In genomic region chr7:45683556-45684148, GRCh38 we compare ENCODE assay signal across 18 cellular contexts.
DNase-seq lines count a peak whose midpoint lies in the region; ATAC-seq and TF ChIP-seq lines count a peak whose summit lies in the region.
"Had no signal": no experiment of that assay in that cellular context is flagged by ENCODE, and none has a peak within 500 bp of the region (broad histone marks: within the 10 kb centered on the region; RNA-seq: fewer than 3 reads in every experiment).

No MANE protein-coding gene starts in this region.

- peaks cover 6% of the 10 kb centered on the region for H3K36me3 Mint-ChIP-seq in neural crest cell (ENCODE audit: low read depth)
- H3K36me3 Mint-ChIP-seq: CD14-positive monocyte had no signal

- H3K9me3 ChIP-seq in right atrium auricular region (no peaks in the 10 kb centered on the region), heart right ventricle (no peaks in the 10 kb centered on the region), vagina (no peaks in the 10 kb centered on the region)

- no peaks in the 10 kb centered on the region for H3K9me3 Mint-ChIP-seq in neural crest cell

- DNase-seq in right atrium auricular region (ENCODE audit: low spot score) (peak; percentile 42), heart right ventricle (no peak), coronary artery (ENCODE audit: low spot score) (peak; percentile 29), neural crest cell (ENCODE audit: low read depth, low spot score) (no peak), vagina (ENCODE audit: extremely low spot score in 2 of 2) (peak; percentile 72 to 92), germinal center (ENCODE audit: low spot score) (no peak)
- DNase-seq: AML-193, DMS153, KBM-7, NCI-H146, NCI-H2227 treated with DMSO at 0.1 percent for 48 hours, NCI-H524, PC-9 had no signal

- H3K4me1 ChIP-seq in right atrium auricular region = no peaks in the 10 kb centered on the region
- H3K4me1 ChIP-seq in heart right ventricle = peaks cover 0 to 25% (median 12%) of the 10 kb centered on the region in 9 donors
- H3K4me1 ChIP-seq in vagina = no peaks in the 10 kb centered on the region

- no peak for TF ChIP-seq POLR2A in vagina (IDR thresholded peaks at IDR 0.05)

- intact Hi-C loops in heart right ventricle (cut with DNase I) = no loop called here
- intact Hi-C loops in vagina (cut with DNase I) = no loop called here

- ATAC-seq in heart right ventricle (no peak), HG03378 (IDR thresholded peaks at IDR 0.05; ENCODE audit: unreplicated experiment) (no peak), SK-N-SH treated with all-trans-retinoic acid at 6 μM for 48 hours (no peak)
- ATAC-seq: HCT116 had no signal

- TF ChIP-seq CTCF in right atrium auricular region (IDR thresholded peaks at IDR 0.05) = no peak
- no peak for TF ChIP-seq CTCF in heart right ventricle (IDR thresholded peaks at IDR 0.05)
- TF ChIP-seq CTCF in coronary artery (IDR thresholded peaks at IDR 0.05) = no peak
- no peak for TF ChIP-seq CTCF in neural crest cell (conservative IDR thresholded peaks at IDR 0.05)
- TF ChIP-seq CTCF in vagina (IDR thresholded peaks at IDR 0.05) = no peak

- H3K27ac Mint-ChIP-seq in neural crest cell (ENCODE audit: unreplicated experiment) = peak overlapping the region; percentile 97
- H3K27ac Mint-ChIP-seq: CD14-positive monocyte had no signal

- H3K27me3 ChIP-seq in right atrium auricular region (no peaks in the 10 kb centered on the region), heart right ventricle (no peaks in the 10 kb centered on the region), vagina (no peaks in the 10 kb centered on the region)

- no peaks in the 10 kb centered on the region for H3K27me3 Mint-ChIP-seq in neural crest cell (ENCODE audit: low read depth)

- no peak overlapping the region for H3K4me3 ChIP-seq in right atrium auricular region
- no peak overlapping the region for H3K4me3 ChIP-seq in heart right ventricle
- no peak overlapping the region for H3K4me3 ChIP-seq in coronary artery
- no peak overlapping the region for H3K4me3 ChIP-seq in vagina
- H3K4me3 ChIP-seq: GM23248, PC-9 had no signal

- no peak overlapping the region for H3K27ac ChIP-seq in right atrium auricular region
- H3K27ac ChIP-seq in heart right ventricle = no peak overlapping the region
- H3K27ac ChIP-seq in coronary artery = no peak overlapping the region
- H3K27ac ChIP-seq in vagina = no peak overlapping the region
- H3K27ac ChIP-seq: GM23248, PC-9 had no signal

- H3K36me3 ChIP-seq in right atrium auricular region (no peaks in the 10 kb centered on the region), heart right ventricle (peaks cover 0 to 21% (median 0%) of the 10 kb centered on the region in 9 donors), vagina (no peaks in the 10 kb centered on the region)

- H3K4me3 Mint-ChIP-seq in neural crest cell = no peak overlapping the region
- H3K4me3 Mint-ChIP-seq: CD14-positive monocyte had no signal

- peaks cover 25% of the 10 kb centered on the region for H3K4me1 Mint-ChIP-seq in neural crest cell
- H3K4me1 Mint-ChIP-seq: CD14-positive monocyte had no signal

- 97 to 99% methylated on average over 13 of the region's 13 CpGs for WGBS in heart right ventricle, 2 donors

TF ChIP-seq in SK-N-SH treated with all-trans-retinoic acid at 6 μM for 48 hours, 23 proteins besides CTCF, POLR2A, EP300 and RAD21:
- TF ChIP-seq, protein P1, sequence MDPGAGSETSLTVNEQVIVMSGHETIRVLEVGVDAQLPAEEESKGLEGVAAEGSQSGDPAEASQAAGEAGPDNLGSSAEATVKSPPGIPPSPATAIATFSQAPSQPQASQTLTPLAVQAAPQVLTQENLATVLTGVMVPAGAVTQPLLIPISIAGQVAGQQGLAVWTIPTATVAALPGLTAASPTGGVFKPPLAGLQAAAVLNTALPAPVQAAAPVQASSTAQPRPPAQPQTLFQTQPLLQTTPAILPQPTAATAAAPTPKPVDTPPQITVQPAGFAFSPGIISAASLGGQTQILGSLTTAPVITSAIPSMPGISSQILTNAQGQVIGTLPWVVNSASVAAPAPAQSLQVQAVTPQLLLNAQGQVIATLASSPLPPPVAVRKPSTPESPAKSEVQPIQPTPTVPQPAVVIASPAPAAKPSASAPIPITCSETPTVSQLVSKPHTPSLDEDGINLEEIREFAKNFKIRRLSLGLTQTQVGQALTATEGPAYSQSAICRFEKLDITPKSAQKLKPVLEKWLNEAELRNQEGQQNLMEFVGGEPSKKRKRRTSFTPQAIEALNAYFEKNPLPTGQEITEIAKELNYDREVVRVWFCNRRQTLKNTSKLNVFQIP (CRISPR knock-in tag; IDR thresholded peaks at IDR 0.05; ENCODE audit: borderline replicate concordance, low read depth) = no peak
- no peak for TF ChIP-seq TCF4 (CRISPR knock-in tag; IDR thresholded peaks at IDR 0.05; ENCODE audit: borderline replicate concordance)
- TF ChIP-seq, protein P2, sequence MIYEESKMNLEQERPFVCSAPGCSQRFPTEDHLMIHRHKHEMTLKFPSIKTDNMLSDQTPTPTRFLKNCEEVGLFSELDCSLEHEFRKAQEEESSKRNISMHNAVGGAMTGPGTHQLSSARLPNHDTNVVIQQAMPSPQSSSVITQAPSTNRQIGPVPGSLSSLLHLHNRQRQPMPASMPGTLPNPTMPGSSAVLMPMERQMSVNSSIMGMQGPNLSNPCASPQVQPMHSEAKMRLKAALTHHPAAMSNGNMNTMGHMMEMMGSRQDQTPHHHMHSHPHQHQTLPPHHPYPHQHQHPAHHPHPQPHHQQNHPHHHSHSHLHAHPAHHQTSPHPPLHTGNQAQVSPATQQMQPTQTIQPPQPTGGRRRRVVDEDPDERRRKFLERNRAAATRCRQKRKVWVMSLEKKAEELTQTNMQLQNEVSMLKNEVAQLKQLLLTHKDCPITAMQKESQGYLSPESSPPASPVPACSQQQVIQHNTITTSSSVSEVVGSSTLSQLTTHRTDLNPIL (CRISPR knock-in tag; IDR thresholded peaks at IDR 0.05; ENCODE audit: low read depth) = no peak
- TF ChIP-seq OSR1 (CRISPR knock-in tag; IDR thresholded peaks at IDR 0.05) = no peak
- TF ChIP-seq RARB (CRISPR knock-in tag; IDR thresholded peaks at IDR 0.05) = no peak
- no peak for TF ChIP-seq ARNTL (CRISPR knock-in tag; IDR thresholded peaks at IDR 0.05; ENCODE audit: borderline replicate concordance, low read depth)
- TF ChIP-seq, protein P3, sequence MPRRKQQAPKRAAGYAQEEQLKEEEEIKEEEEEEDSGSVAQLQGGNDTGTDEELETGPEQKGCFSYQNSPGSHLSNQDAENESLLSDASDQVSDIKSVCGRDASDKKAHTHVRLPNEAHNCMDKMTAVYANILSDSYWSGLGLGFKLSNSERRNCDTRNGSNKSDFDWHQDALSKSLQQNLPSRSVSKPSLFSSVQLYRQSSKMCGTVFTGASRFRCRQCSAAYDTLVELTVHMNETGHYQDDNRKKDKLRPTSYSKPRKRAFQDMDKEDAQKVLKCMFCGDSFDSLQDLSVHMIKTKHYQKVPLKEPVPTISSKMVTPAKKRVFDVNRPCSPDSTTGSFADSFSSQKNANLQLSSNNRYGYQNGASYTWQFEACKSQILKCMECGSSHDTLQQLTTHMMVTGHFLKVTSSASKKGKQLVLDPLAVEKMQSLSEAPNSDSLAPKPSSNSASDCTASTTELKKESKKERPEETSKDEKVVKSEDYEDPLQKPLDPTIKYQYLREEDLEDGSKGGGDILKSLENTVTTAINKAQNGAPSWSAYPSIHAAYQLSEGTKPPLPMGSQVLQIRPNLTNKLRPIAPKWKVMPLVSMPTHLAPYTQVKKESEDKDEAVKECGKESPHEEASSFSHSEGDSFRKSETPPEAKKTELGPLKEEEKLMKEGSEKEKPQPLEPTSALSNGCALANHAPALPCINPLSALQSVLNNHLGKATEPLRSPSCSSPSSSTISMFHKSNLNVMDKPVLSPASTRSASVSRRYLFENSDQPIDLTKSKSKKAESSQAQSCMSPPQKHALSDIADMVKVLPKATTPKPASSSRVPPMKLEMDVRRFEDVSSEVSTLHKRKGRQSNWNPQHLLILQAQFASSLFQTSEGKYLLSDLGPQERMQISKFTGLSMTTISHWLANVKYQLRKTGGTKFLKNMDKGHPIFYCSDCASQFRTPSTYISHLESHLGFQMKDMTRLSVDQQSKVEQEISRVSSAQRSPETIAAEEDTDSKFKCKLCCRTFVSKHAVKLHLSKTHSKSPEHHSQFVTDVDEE (CRISPR knock-in tag; IDR thresholded peaks at IDR 0.05) = no peak

Comparison
In these comparisons a context has a peak if more than half of its experiments do, and no peak if none do; other contexts are left out.
1. DNase-seq: peak in right atrium auricular region (single experiment), coronary artery (single experiment) and vagina (2 of 2); none in heart right ventricle (0 of 2), neural crest cell (single experiment) and germinal center (single experiment).